In genomic region chr2:129117427-129117826, GRCh38 we compare ENCODE assay signal across 17 cellular contexts.
"Had no signal": no experiment of that assay in that cellular context is flagged by ENCODE, and none has a peak within 500 bp of the region (broad histone marks: within the 10 kb centered on the region; RNA-seq: fewer than 3 reads in every experiment).

No MANE protein-coding gene starts in this region.

- H3K36me3 ChIP-seq: left ventricle myocardium inferior, neural progenitor cell, suprapubic skin, upper lobe of right lung had no signal

- H3K9me3 ChIP-seq: left ventricle myocardium inferior, mucosa of descending colon, psoas muscle, SK-N-SH, suprapubic skin, upper lobe of right lung had no signal

- H3K4me1 ChIP-seq: left ventricle myocardium inferior, neural progenitor cell, psoas muscle, suprapubic skin, upper lobe of right lung had no signal

- H3K9ac ChIP-seq: neural progenitor cell, SK-N-SH had no signal

- H3K27me3 ChIP-seq: neural progenitor cell, suprapubic skin, upper lobe of right lung had no signal

- H3K4me2 ChIP-seq: neural progenitor cell, SK-N-SH had no signal

- ATAC-seq: activated CD4-positive, alpha-beta T cell treated with anti-CD3 and anti-CD28 coated beads for 36 hours; mucosa of descending colon; psoas muscle; upper lobe of right lung; WTC11 had no signal

- H2AFZ ChIP-seq: neural progenitor cell had no signal

- H3K27ac ChIP-seq: left ventricle myocardium inferior, neural progenitor cell, psoas muscle, suprapubic skin, upper lobe of right lung had no signal

- DNase-seq: activated CD4-positive, alpha-beta memory T cell treated with anti-CD3 and anti-CD28 coated beads for 36 hours; activated CD4-positive, alpha-beta T cell treated with anti-CD3 and anti-CD28 coated beads for 36 hours; activated T-cell treated with anti-CD3 and anti-CD28 coated beads for 4 hours; foreskin fibroblast; left ventricle myocardium inferior; mammary epithelial cell; mucosa of descending colon; naive B cell; psoas muscle; SK-N-SH; stimulated activated CD4-positive, alpha-beta T cell treated with anti-CD3 and anti-CD28 coated beads, Interleukin-12 subunit alpha, Interleukin-12 subunit beta, amount 100 ng/mL, for 4 hours; stimulated activated CD4-positive, alpha-beta T cell treated with anti-CD3 and anti-CD28 coated beads, Interleukin-1b, Interleukin-23, amount 100 ng/mL, for 48 hours; stimulated activated naive CD4-positive, alpha-beta T cell treated with Interleukin-2 at 50 U/mL for 16 hours; upper lobe of right lung had no signal

- H3K4me3 ChIP-seq: left ventricle myocardium inferior, mucosa of descending colon, neural progenitor cell, psoas muscle, suprapubic skin, upper lobe of right lung had no signal
